27 cellular contexts compared by ENCODE assay signal in the genomic region with DNA sequence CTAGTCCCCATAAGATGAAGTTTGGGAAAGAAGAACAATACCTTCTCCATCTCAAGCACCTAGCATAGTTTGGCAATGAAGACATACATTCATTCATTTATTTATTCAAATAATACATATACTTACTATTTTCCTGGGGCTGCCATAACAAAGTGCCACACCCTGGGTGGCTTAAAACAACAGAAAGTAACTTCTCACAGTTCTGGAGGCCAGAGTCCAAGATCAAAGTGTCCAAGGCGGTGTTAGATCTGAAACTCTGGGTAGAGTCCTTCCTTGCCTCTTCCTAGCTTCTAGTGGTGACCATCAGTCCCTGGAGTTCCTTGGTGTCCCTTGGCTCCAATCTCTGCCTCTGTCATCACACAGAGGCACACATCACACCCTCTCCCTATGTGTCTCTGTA.
"Had no signal": no experiment of that assay in that cellular context is flagged by ENCODE, and none has a peak within 500 bp of the region (broad histone marks: within the 10 kb centered on the region; RNA-seq: fewer than 3 reads in every experiment).

No MANE protein-coding gene starts in this region.

- H3K9me3 ChIP-seq: esophagus muscularis mucosa, esophagus squamous epithelium, gastrocnemius medialis, gastroesophageal sphincter, heart left ventricle, heart right ventricle had no signal

- H3K9me3 Mint-ChIP-seq: dendritic cell treated with granulocyte-macrophage colony-stimulating factor and Interleukin-4, amounts not matched to agents 40 ng/mL and 50 ng/mL, for 4 days; effector memory CD8-positive, alpha-beta T cell; endodermal cell had no signal

- H3K4me3 ChIP-seq: coronary artery, dorsolateral prefrontal cortex, esophagus muscularis mucosa, esophagus squamous epithelium, gastrocnemius medialis, gastroesophageal sphincter, heart left ventricle, heart right ventricle had no signal

- H3K27me3 ChIP-seq: foreskin keratinocyte had no signal

- DNase-seq: cortex of kidney; dorsolateral prefrontal cortex; effector CD4-positive, alpha-beta T cell; effector CD8-positive, alpha-beta T cell; effector memory CD4-positive, alpha-beta T cell; effector memory CD8-positive, alpha-beta T cell; endodermal cell; erythroblast; esophagus squamous epithelium; foreskin fibroblast; foreskin keratinocyte; foreskin melanocyte; gastrocnemius medialis; glutamatergic neuron; head of caudate nucleus; heart left ventricle; heart right ventricle had no signal

- H3K36me3 ChIP-seq: esophagus muscularis mucosa, esophagus squamous epithelium, gastrocnemius medialis, gastroesophageal sphincter, heart left ventricle, heart right ventricle had no signal

- FAIRE-seq: colon, endometrium, endothelial cell of umbilical vein, frontal cortex had no signal

- H3K4me1 ChIP-seq: esophagus muscularis mucosa, esophagus squamous epithelium, foreskin keratinocyte, gastrocnemius medialis, gastroesophageal sphincter, heart left ventricle, heart right ventricle had no signal

- H3K27ac Mint-ChIP-seq: dendritic cell treated with granulocyte-macrophage colony-stimulating factor and Interleukin-4, amounts not matched to agents 40 ng/mL and 50 ng/mL, for 4 days; effector memory CD8-positive, alpha-beta T cell; endodermal cell had no signal

- H3K4me3 Mint-ChIP-seq: dendritic cell treated with granulocyte-macrophage colony-stimulating factor and Interleukin-4, amounts not matched to agents 40 ng/mL and 50 ng/mL, for 4 days; effector memory CD8-positive, alpha-beta T cell; endodermal cell had no signal

- ATAC-seq: effector memory CD8-positive, alpha-beta T cell; esophagus mucosa; foreskin keratinocyte; gastrocnemius medialis; gastroesophageal sphincter; heart left ventricle; heart right ventricle had no signal

- H3K27ac ChIP-seq: coronary artery, dorsolateral prefrontal cortex, epithelial cell of prostate, esophagus muscularis mucosa, esophagus squamous epithelium, foreskin keratinocyte, gastrocnemius medialis, gastroesophageal sphincter, heart left ventricle, heart right ventricle had no signal
